Comparison of ENCODE assay signal across 1 cellular context in genomic region chr15:75843618-75844610, GRCh38.
TF ChIP-seq lines count a peak whose summit lies in the region.

No MANE protein-coding gene starts in this region.

TF ChIP-seq in K562, 482 proteins besides CTCF, POLR2A, EP300 and RAD21 (continued from another document):
- TF ChIP-seq, protein P1, sequence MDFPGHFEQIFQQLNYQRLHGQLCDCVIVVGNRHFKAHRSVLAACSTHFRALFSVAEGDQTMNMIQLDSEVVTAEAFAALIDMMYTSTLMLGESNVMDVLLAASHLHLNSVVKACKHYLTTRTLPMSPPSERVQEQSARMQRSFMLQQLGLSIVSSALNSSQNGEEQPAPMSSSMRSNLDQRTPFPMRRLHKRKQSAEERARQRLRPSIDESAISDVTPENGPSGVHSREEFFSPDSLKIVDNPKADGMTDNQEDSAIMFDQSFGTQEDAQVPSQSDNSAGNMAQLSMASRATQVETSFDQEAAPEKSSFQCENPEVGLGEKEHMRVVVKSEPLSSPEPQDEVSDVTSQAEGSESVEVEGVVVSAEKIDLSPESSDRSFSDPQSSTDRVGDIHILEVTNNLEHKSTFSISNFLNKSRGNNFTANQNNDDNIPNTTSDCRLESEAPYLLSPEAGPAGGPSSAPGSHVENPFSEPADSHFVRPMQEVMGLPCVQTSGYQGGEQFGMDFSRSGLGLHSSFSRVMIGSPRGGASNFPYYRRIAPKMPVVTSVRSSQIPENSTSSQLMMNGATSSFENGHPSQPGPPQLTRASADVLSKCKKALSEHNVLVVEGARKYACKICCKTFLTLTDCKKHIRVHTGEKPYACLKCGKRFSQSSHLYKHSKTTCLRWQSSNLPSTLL (IDR thresholded peaks at IDR 0.05) = no peak
- TF ChIP-seq ZBTB7A (IDR thresholded peaks at IDR 0.05; ENCODE audit: borderline replicate concordance, control insufficient read depth, low read depth, low read length) = peak; percentile 38; the same call in 1 of the 2 replicates
- peak; percentile 71 to 74 for TF ChIP-seq NRF1 (conservative IDR thresholded peaks at IDR 0.05 in 1 of 2, IDR thresholded peaks at IDR 0.05 in 1 of 2)
- TF ChIP-seq, protein P2, sequence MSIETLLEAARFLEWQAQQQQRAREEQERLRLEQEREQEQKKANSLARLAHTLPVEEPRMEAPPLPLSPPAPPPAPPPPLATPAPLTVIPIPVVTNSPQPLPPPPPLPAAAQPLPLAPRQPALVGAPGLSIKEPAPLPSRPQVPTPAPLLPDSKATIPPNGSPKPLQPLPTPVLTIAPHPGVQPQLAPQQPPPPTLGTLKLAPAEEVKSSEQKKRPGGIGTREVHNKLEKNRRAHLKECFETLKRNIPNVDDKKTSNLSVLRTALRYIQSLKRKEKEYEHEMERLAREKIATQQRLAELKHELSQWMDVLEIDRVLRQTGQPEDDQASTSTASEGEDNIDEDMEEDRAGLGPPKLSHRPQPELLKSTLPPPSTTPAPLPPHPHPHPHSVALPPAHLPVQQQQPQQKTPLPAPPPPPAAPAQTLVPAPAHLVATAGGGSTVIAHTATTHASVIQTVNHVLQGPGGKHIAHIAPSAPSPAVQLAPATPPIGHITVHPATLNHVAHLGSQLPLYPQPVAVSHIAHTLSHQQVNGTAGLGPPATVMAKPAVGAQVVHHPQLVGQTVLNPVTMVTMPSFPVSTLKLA (conservative IDR thresholded peaks at IDR 0.05) = peak in 1 of 2 experiments; percentile 54; a peak in 2 of 4 replicates
- peak in 1 of 2 experiments; percentile 50; a peak in 1 of 4 replicates for TF ChIP-seq KDM4B (IDR thresholded peaks at IDR 0.05; ENCODE audit: borderline replicate concordance in 2 of 2, low read depth in 1 of 2)
- 0 out of 2 replicates have a peak, but pooled peaks have one; percentile 19 for TF ChIP-seq TEAD4 (IDR thresholded peaks at IDR 0.05; ENCODE audit: low read length)
- no peak for TF ChIP-seq TEAD4 (CRISPR knock-in tag; IDR thresholded peaks at IDR 0.05; ENCODE audit: borderline replicate concordance)
- TF ChIP-seq, protein P3, sequence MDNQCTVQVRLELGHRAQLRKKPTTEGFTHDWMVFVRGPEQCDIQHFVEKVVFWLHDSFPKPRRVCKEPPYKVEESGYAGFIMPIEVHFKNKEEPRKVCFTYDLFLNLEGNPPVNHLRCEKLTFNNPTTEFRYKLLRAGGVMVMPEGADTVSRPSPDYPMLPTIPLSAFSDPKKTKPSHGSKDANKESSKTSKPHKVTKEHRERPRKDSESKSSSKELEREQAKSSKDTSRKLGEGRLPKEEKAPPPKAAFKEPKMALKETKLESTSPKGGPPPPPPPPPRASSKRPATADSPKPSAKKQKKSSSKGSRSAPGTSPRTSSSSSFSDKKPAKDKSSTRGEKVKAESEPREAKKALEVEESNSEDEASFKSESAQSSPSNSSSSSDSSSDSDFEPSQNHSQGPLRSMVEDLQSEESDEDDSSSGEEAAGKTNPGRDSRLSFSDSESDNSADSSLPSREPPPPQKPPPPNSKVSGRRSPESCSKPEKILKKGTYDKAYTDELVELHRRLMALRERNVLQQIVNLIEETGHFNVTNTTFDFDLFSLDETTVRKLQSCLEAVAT (IDR thresholded peaks at IDR 0.05) = no peak
- TF ChIP-seq ZFX (CRISPR knock-in tag; IDR thresholded peaks at IDR 0.05) = peak; percentile 83
- TF ChIP-seq SMARCB1 (IDR thresholded peaks at IDR 0.05; ENCODE audit: insufficient read length, low read depth) = no peak
- peak; percentile 86 for TF ChIP-seq HMGN3 (IDR thresholded peaks at IDR 0.05; ENCODE audit: borderline replicate concordance, extremely low read depth, insufficient read length, low read depth, low read length)
- TF ChIP-seq ZC3H4 (CRISPR knock-in tag; IDR thresholded peaks at IDR 0.05; ENCODE audit: borderline replicate concordance) = 0 out of 2 replicates have a peak, but pooled peaks have one; percentile 33
- no peak for TF ChIP-seq MXI1 (IDR thresholded peaks at IDR 0.05; ENCODE audit: low read depth, low read length)
- no peak for TF ChIP-seq TGIF2 (CRISPR knock-in tag; IDR thresholded peaks at IDR 0.05)
- peak in 2 of 3 experiments; percentile 18 to 62 for TF ChIP-seq YY1 (IDR thresholded peaks at IDR 0.05; ENCODE audit: borderline replicate concordance in 1 of 3, control insufficient read depth in 1 of 3, extremely low read depth in 1 of 3, insufficient read depth in 3 of 3, insufficient read length in 1 of 3, insufficient replicate concordance in 2 of 3, low read depth in 1 of 3, low read length in 2 of 3)
- TF ChIP-seq FOXK2 (conservative IDR thresholded peaks at IDR 0.05 in 1 of 2, IDR thresholded peaks at IDR 0.05 in 1 of 2; ENCODE audit: low read depth in 2 of 2) = 0 out of 4 replicates have a peak, but pooled peaks have one; percentile 18 to 35
- peak; percentile 55; the same call in 1 of the 2 replicates for TF ChIP-seq GTF2E2 (tag; IDR thresholded peaks at IDR 0.05)
